1 cellular context compared by ENCODE assay signal in the genomic region with DNA sequence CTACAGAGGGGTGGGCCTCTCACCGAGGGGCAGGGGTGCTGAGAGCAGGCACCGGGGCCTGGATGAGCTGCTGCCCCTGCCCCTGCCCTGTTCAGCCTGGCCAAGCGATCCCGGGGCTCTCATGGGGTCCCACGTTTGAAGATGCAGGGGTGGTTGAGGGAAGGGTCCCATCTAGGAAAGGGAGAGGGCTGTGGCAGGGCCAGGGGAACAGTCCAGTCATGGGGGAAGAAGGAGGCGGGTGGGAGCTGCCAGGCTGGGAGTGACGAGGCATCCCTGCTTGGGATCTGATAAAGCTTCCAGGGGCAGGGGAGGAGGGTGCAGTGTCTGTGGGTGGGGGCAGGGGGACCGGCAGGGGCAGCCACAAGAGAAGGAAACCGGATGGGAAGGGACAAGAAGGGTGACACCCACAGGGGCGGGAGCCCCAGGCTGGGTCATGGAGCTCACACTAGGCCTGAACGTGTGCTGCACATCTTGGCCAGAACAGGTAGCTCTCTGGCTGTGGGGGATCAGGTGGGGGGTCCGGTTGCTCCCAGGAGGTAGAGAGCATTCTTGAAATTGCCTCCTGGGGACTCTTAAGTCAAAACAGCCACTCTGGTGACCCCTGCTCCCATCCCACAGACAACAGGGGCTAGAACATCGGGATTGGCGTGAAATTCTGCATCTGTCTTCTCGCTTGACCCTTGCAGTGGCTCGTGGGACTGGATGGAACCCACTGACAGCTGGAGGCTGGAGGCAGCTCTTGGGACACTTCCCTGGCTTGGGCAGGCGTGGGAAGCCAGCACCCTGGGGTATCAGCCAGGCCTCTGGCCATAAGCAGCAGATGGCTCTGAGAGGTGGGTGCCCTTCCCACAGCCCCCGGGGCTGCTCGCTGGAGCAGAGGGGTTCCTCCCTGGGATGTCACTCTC.
TF ChIP-seq lines count a peak whose summit lies in the region.

No MANE protein-coding gene starts in this region.

TF ChIP-seq in K562, 482 proteins besides CTCF, POLR2A, EP300 and RAD21 (continued from another document and continues in another):
- TF ChIP-seq, protein P1, sequence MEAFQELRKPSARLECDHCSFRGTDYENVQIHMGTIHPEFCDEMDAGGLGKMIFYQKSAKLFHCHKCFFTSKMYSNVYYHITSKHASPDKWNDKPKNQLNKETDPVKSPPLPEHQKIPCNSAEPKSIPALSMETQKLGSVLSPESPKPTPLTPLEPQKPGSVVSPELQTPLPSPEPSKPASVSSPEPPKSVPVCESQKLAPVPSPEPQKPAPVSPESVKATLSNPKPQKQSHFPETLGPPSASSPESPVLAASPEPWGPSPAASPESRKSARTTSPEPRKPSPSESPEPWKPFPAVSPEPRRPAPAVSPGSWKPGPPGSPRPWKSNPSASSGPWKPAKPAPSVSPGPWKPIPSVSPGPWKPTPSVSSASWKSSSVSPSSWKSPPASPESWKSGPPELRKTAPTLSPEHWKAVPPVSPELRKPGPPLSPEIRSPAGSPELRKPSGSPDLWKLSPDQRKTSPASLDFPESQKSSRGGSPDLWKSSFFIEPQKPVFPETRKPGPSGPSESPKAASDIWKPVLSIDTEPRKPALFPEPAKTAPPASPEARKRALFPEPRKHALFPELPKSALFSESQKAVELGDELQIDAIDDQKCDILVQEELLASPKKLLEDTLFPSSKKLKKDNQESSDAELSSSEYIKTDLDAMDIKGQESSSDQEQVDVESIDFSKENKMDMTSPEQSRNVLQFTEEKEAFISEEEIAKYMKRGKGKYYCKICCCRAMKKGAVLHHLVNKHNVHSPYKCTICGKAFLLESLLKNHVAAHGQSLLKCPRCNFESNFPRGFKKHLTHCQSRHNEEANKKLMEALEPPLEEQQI (IDR thresholded peaks at IDR 0.05): no peak
- peak in 1 of 2 experiments; percentile 72; a peak in 1 of 4 replicates for TF ChIP-seq HDAC1 (IDR thresholded peaks at IDR 0.05)
- TF ChIP-seq, protein P2, sequence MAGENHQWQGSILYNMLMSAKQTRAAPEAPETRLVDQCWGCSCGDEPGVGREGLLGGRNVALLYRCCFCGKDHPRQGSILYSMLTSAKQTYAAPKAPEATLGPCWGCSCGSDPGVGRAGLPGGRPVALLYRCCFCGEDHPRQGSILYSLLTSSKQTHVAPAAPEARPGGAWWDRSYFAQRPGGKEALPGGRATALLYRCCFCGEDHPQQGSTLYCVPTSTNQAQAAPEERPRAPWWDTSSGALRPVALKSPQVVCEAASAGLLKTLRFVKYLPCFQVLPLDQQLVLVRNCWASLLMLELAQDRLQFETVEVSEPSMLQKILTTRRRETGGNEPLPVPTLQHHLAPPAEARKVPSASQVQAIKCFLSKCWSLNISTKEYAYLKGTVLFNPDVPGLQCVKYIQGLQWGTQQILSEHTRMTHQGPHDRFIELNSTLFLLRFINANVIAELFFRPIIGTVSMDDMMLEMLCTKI (IDR thresholded peaks at IDR 0.05; ENCODE audit: partially characterized antibody): no peak
- TF ChIP-seq CSDE1 (IDR thresholded peaks at IDR 0.05): no peak
- TF ChIP-seq, protein P3, sequence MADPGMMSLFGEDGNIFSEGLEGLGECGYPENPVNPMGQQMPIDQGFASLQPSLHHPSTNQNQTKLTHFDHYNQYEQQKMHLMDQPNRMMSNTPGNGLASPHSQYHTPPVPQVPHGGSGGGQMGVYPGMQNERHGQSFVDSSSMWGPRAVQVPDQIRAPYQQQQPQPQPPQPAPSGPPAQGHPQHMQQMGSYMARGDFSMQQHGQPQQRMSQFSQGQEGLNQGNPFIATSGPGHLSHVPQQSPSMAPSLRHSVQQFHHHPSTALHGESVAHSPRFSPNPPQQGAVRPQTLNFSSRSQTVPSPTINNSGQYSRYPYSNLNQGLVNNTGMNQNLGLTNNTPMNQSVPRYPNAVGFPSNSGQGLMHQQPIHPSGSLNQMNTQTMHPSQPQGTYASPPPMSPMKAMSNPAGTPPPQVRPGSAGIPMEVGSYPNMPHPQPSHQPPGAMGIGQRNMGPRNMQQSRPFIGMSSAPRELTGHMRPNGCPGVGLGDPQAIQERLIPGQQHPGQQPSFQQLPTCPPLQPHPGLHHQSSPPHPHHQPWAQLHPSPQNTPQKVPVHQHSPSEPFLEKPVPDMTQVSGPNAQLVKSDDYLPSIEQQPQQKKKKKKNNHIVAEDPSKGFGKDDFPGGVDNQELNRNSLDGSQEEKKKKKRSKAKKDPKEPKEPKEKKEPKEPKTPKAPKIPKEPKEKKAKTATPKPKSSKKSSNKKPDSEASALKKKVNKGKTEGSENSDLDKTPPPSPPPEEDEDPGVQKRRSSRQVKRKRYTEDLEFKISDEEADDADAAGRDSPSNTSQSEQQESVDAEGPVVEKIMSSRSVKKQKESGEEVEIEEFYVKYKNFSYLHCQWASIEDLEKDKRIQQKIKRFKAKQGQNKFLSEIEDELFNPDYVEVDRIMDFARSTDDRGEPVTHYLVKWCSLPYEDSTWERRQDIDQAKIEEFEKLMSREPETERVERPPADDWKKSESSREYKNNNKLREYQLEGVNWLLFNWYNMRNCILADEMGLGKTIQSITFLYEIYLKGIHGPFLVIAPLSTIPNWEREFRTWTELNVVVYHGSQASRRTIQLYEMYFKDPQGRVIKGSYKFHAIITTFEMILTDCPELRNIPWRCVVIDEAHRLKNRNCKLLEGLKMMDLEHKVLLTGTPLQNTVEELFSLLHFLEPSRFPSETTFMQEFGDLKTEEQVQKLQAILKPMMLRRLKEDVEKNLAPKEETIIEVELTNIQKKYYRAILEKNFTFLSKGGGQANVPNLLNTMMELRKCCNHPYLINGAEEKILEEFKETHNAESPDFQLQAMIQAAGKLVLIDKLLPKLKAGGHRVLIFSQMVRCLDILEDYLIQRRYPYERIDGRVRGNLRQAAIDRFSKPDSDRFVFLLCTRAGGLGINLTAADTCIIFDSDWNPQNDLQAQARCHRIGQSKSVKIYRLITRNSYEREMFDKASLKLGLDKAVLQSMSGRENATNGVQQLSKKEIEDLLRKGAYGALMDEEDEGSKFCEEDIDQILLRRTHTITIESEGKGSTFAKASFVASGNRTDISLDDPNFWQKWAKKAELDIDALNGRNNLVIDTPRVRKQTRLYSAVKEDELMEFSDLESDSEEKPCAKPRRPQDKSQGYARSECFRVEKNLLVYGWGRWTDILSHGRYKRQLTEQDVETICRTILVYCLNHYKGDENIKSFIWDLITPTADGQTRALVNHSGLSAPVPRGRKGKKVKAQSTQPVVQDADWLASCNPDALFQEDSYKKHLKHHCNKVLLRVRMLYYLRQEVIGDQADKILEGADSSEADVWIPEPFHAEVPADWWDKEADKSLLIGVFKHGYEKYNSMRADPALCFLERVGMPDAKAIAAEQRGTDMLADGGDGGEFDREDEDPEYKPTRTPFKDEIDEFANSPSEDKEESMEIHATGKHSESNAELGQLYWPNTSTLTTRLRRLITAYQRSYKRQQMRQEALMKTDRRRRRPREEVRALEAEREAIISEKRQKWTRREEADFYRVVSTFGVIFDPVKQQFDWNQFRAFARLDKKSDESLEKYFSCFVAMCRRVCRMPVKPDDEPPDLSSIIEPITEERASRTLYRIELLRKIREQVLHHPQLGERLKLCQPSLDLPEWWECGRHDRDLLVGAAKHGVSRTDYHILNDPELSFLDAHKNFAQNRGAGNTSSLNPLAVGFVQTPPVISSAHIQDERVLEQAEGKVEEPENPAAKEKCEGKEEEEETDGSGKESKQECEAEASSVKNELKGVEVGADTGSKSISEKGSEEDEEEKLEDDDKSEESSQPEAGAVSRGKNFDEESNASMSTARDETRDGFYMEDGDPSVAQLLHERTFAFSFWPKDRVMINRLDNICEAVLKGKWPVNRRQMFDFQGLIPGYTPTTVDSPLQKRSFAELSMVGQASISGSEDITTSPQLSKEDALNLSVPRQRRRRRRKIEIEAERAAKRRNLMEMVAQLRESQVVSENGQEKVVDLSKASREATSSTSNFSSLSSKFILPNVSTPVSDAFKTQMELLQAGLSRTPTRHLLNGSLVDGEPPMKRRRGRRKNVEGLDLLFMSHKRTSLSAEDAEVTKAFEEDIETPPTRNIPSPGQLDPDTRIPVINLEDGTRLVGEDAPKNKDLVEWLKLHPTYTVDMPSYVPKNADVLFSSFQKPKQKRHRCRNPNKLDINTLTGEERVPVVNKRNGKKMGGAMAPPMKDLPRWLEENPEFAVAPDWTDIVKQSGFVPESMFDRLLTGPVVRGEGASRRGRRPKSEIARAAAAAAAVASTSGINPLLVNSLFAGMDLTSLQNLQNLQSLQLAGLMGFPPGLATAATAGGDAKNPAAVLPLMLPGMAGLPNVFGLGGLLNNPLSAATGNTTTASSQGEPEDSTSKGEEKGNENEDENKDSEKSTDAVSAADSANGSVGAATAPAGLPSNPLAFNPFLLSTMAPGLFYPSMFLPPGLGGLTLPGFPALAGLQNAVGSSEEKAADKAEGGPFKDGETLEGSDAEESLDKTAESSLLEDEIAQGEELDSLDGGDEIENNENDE (IDR thresholded peaks at IDR 0.05; ENCODE audit: low read depth, low read length): no peak
- TF ChIP-seq, protein P4, sequence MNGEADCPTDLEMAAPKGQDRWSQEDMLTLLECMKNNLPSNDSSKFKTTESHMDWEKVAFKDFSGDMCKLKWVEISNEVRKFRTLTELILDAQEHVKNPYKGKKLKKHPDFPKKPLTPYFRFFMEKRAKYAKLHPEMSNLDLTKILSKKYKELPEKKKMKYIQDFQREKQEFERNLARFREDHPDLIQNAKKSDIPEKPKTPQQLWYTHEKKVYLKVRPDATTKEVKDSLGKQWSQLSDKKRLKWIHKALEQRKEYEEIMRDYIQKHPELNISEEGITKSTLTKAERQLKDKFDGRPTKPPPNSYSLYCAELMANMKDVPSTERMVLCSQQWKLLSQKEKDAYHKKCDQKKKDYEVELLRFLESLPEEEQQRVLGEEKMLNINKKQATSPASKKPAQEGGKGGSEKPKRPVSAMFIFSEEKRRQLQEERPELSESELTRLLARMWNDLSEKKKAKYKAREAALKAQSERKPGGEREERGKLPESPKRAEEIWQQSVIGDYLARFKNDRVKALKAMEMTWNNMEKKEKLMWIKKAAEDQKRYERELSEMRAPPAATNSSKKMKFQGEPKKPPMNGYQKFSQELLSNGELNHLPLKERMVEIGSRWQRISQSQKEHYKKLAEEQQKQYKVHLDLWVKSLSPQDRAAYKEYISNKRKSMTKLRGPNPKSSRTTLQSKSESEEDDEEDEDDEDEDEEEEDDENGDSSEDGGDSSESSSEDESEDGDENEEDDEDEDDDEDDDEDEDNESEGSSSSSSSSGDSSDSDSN (IDR thresholded peaks at IDR 0.05; ENCODE audit: borderline replicate concordance in 1 of 2, low read depth in 2 of 2, low read length in 2 of 2): peak in 1 of 2 experiments; percentile 62; a peak in 2 of 4 replicates
- TF ChIP-seq, protein P5, sequence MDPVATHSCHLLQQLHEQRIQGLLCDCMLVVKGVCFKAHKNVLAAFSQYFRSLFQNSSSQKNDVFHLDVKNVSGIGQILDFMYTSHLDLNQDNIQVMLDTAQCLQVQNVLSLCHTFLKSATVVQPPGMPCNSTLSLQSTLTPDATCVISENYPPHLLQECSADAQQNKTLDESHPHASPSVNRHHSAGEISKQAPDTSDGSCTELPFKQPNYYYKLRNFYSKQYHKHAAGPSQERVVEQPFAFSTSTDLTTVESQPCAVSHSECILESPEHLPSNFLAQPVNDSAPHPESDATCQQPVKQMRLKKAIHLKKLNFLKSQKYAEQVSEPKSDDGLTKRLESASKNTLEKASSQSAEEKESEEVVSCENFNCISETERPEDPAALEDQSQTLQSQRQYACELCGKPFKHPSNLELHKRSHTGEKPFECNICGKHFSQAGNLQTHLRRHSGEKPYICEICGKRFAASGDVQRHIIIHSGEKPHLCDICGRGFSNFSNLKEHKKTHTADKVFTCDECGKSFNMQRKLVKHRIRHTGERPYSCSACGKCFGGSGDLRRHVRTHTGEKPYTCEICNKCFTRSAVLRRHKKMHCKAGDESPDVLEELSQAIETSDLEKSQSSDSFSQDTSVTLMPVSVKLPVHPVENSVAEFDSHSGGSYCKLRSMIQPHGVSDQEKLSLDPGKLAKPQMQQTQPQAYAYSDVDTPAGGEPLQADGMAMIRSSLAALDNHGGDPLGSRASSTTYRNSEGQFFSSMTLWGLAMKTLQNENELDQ (CRISPR knock-in tag; IDR thresholded peaks at IDR 0.05; ENCODE audit: borderline replicate concordance): no peak
- TF ChIP-seq ZNF785 (CRISPR knock-in tag; IDR thresholded peaks at IDR 0.05): no peak
- no peak for TF ChIP-seq ILF3 (IDR thresholded peaks at IDR 0.05; ENCODE audit: borderline replicate concordance)
- TF ChIP-seq, protein P6, sequence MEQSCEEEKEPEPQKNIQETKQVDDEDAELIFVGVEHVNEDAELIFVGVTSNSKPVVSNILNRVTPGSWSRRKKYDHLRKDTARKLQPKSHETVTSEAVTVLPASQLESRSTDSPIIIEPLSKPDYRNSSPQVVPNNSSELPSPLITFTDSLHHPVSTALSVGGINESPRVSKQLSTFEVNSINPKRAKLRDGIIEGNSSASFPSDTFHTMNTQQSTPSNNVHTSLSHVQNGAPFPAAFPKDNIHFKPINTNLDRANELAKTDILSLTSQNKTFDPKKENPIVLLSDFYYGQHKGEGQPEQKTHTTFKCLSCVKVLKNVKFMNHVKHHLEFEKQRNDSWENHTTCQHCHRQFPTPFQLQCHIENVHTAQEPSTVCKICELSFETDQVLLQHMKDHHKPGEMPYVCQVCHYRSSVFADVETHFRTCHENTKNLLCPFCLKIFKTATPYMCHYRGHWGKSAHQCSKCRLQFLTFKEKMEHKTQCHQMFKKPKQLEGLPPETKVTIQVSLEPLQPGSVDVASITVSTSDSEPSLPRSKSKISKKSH (CRISPR knock-in tag; IDR thresholded peaks at IDR 0.05): no peak
- TF ChIP-seq, protein P7, sequence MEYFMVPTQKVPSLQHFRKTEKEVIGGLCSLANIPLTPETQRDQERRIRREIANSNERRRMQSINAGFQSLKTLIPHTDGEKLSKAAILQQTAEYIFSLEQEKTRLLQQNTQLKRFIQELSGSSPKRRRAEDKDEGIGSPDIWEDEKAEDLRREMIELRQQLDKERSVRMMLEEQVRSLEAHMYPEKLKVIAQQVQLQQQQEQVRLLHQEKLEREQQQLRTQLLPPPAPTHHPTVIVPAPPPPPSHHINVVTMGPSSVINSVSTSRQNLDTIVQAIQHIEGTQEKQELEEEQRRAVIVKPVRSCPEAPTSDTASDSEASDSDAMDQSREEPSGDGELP (CRISPR knock-in tag; IDR thresholded peaks at IDR 0.05; ENCODE audit: borderline replicate concordance): peak; percentile 61
- TF ChIP-seq ZNF224 (CRISPR knock-in tag; IDR thresholded peaks at IDR 0.05): no peak
- no peak; a peak in 1 of 4 replicates for TF ChIP-seq NRF1 (conservative IDR thresholded peaks at IDR 0.05 in 1 of 2, IDR thresholded peaks at IDR 0.05 in 1 of 2)
- TF ChIP-seq SMARCE1 (IDR thresholded peaks at IDR 0.05): peak; percentile 78
- TF ChIP-seq, protein P8, sequence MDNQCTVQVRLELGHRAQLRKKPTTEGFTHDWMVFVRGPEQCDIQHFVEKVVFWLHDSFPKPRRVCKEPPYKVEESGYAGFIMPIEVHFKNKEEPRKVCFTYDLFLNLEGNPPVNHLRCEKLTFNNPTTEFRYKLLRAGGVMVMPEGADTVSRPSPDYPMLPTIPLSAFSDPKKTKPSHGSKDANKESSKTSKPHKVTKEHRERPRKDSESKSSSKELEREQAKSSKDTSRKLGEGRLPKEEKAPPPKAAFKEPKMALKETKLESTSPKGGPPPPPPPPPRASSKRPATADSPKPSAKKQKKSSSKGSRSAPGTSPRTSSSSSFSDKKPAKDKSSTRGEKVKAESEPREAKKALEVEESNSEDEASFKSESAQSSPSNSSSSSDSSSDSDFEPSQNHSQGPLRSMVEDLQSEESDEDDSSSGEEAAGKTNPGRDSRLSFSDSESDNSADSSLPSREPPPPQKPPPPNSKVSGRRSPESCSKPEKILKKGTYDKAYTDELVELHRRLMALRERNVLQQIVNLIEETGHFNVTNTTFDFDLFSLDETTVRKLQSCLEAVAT (IDR thresholded peaks at IDR 0.05): 0 out of 4 replicates have a peak, but pooled peaks of 1 of the 2 experiments have one; percentile 12
- TF ChIP-seq ARID1B (IDR thresholded peaks at IDR 0.05): peak; percentile 89
- TF ChIP-seq EGR1 (conservative IDR thresholded peaks at IDR 0.05): peak; percentile 53
